ENCODE assay signal across 16 cellular contexts in the genomic region with DNA sequence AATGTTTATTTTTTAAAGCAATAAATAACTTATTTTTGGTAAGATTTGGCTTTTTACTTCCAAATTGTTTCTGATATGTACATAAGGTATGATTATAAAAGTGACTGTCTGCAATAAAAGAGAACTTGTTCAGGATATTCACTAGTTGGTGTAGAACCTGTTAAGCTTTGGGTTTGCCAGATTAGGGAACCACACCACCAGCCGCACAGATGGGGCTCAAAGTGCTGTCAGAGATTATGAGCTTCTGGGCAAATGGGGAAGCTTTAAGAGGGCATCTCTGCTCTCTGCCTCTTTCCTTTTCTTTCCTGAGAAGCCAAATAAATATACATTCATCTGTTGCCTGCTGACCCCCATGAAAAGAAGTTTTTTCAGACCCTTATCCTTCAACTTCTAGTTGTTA. TPM values are rescaled to one million over a fixed set of nuclear protein-coding genes. Genes with fewer than 3 reads are reported as not detected.
DNase-seq lines count a peak whose midpoint lies in the region; ATAC-seq and TF ChIP-seq lines count a peak whose summit lies in the region.
"Had no signal": no experiment of that assay in that cellular context is flagged by ENCODE, and none has a peak within 500 bp of the region (broad histone marks: within the 10 kb centered on the region; RNA-seq: fewer than 3 reads in every experiment).

No MANE protein-coding gene starts in this region.

- H3K9me3 ChIP-seq in SK-N-MC (ENCODE audit: low read depth, low read length) = no peaks in the 10 kb centered on the region
- H3K9me3 ChIP-seq: BLaER1, testis had no signal

- H3K9ac ChIP-seq in SK-N-MC (ENCODE audit: insufficient read length) = no peak overlapping the region
- H3K9ac ChIP-seq: BLaER1 had no signal

- intact Hi-C loops in CD14-positive monocyte (cut with micrococcal nuclease) = no loop called here

- H3K27me3 Mint-ChIP-seq in CD14-positive monocyte (ENCODE audit: low read depth in 3 of 3) = peaks cover 0 to 2% (median 0%) of the 10 kb centered on the region in 3 donors
- H3K27me3 Mint-ChIP-seq: activated CD4-positive, alpha-beta T cell treated with anti-CD3 and anti-CD28 coated beads, Interleukin-2, amount 10 ng/mL, durations not matched to agents 24 days and 14 days had no signal

- peaks cover 0 to 8% (median 0%) of the 10 kb centered on the region in 7 donors for H3K9me3 Mint-ChIP-seq in CD14-positive monocyte

- H3K36me3 Mint-ChIP-seq in CD14-positive monocyte = peaks cover 36 to 38% of the 10 kb centered on the region in 2 donors

- H3K4me3 Mint-ChIP-seq in CD14-positive monocyte = peak overlapping the region; percentile 32 to 72
- H3K4me3 Mint-ChIP-seq: activated CD4-positive, alpha-beta T cell treated with anti-CD3 and anti-CD28 coated beads, Interleukin-2, amount 10 ng/mL, durations not matched to agents 24 days and 14 days; activated T-cell treated with anti-CD3 and anti-CD28 coated beads, Interleukin-2, amount 50 U/mL, for 72 hours had no signal

- ATAC-seq in GM21786 (IDR thresholded peaks at IDR 0.05; ENCODE audit: unreplicated experiment) = no peak
- no peak for ATAC-seq in GM21515 (IDR thresholded peaks at IDR 0.05; ENCODE audit: unreplicated experiment)
- ATAC-seq: activated T-cell treated with anti-CD3 and anti-CD28 coated beads, Interleukin-2, amount 50 U/mL, for 72 hours; PC-3 had no signal

- H3K4me1 Mint-ChIP-seq in CD14-positive monocyte = peaks cover 23% of the 10 kb centered on the region

- DNase-seq in CD14-positive monocyte (ENCODE audit: low spot score) = peak; percentile 63
- DNase-seq in HT-29 (ENCODE audit: low spot score) = peak; percentile 8
- no peak for DNase-seq in SK-N-MC (ENCODE audit: low read depth, low spot score)
- peak; percentile 38 for DNase-seq in medulla oblongata (ENCODE audit: extremely low spot score)
- DNase-seq in LoVo (ENCODE audit: low spot score) = no peak
- DNase-seq in GM13976 (ENCODE audit: low spot score) = no peak
- DNase-seq: activated CD4-positive, alpha-beta T cell treated with anti-CD3 and anti-CD28 coated beads, Interleukin-2, amount 10 ng/mL, durations not matched to agents 24 days and 14 days; activated T-cell treated with anti-CD3 and anti-CD28 coated beads, Interleukin-2, amount 50 U/mL, for 72 hours; EL; heart right ventricle; NCI-H2171 treated with DMSO at 0.1 percent for 48 hours; PC-3; testis had no signal

- no peak overlapping the region for H3K4me3 ChIP-seq in SK-N-MC
- H3K4me3 ChIP-seq: BLaER1, heart right ventricle, testis had no signal

- in situ Hi-C loops in GM13976 (cut with MboI; ENCODE audit: low sequenced_read_pairs, unreplicated experiment) = no loop called here

- TF ChIP-seq CTCF in CD14-positive monocyte (IDR thresholded peaks at IDR 0.05) (no peak), GM13976 (IDR thresholded peaks at IDR 0.05; ENCODE audit: borderline replicate concordance, control extremely low read depth, extremely low read depth, insufficient read depth, missing control alignments) (no peak)

- peak overlapping the region; percentile 27; the same call in 1 of the 2 replicates for H3K27ac ChIP-seq in SK-N-MC
- H3K27ac ChIP-seq: BLaER1, testis had no signal

- peak overlapping the region in 6 of 7 donors; percentile 35 to 92 (median 82) for H3K27ac Mint-ChIP-seq in CD14-positive monocyte
- H3K27ac Mint-ChIP-seq: activated CD4-positive, alpha-beta T cell treated with anti-CD3 and anti-CD28 coated beads, Interleukin-2, amount 10 ng/mL, durations not matched to agents 24 days and 14 days had no signal

- peaks cover 31% of the 10 kb centered on the region for H3K36me3 ChIP-seq in SK-N-MC (ENCODE audit: insufficient read depth, low read length)

RNA-seq across cellular contexts. Expression of a gene that starts 25.4 kb away (rescaled TPM):
- 10 to 100 TPM; 50.9 to 69.2 TPM for polyA plus RNA-seq in CD14-positive monocyte
- total RNA-seq in HT-29 (2014; rRNA removed; shearing (Covaris generic)) = 76.9 and 79.3 TPM in 2 replicates

Comparison
In these comparisons a context has a peak if more than half of its experiments do, and no peak if none do; other contexts are left out.
1. DNase-seq: peak in CD14-positive monocyte (single experiment), HT-29 (single experiment) and medulla oblongata (single experiment); none in SK-N-MC (single experiment), LoVo (single experiment) and GM13976 (single experiment).